ENCODE assay signal across 18 cellular contexts in genomic region chr14:86852530-86852929, GRCh38.
DNase-seq lines count a peak whose midpoint lies in the region; ATAC-seq and TF ChIP-seq lines count a peak whose summit lies in the region.
"Had no signal": no experiment of that assay in that cellular context is flagged by ENCODE, and none has a peak within 500 bp of the region (broad histone marks: within the 10 kb centered on the region; RNA-seq: fewer than 3 reads in every experiment).

No MANE protein-coding gene starts in this region.

- no peak overlapping the region for H3K9ac ChIP-seq in adipocyte (ENCODE audit: low read length)

- ATAC-seq in GM18502 (IDR thresholded peaks at IDR 0.05; ENCODE audit: poor library complexity, unreplicated experiment) (no peak), HG03095 (IDR thresholded peaks at IDR 0.05; ENCODE audit: unreplicated experiment) (no peak)
- ATAC-seq: Right ventricle myocardium inferior had no signal

- H3K36me3 ChIP-seq in adipocyte (ENCODE audit: control insufficient read depth, insufficient read depth, low read length, severe bottlenecking): no peaks in the 10 kb centered on the region
- H3K36me3 ChIP-seq: BE2C had no signal

- no peak overlapping the region for H3K27ac ChIP-seq in AG04450 (ENCODE audit: low read depth, low read length)
- H3K27ac ChIP-seq: SK-N-MC had no signal

- CTCF ChIA-PET in AG04450 (lab: Charles Lee): no interaction called here

- no peaks in the 10 kb centered on the region for H3K27me3 ChIP-seq in AG04450 (ENCODE audit: control insufficient read depth, insufficient read depth, low read length)
- H3K27me3 ChIP-seq in adipocyte (replicated peaks; ENCODE audit: control insufficient read depth, insufficient read depth, low read length): no peaks in the 10 kb centered on the region
- H3K27me3 ChIP-seq: BE2C had no signal

- TF ChIP-seq CTCF in AG04450 (IDR thresholded peaks at IDR 0.05; ENCODE audit: low read depth, low read length) (no peak), foreskin fibroblast (IDR thresholded peaks at IDR 0.05; ENCODE audit: low read depth, low read length) (no peak)

- DNase-seq in AG04450 (ENCODE audit: low read depth, low spot score) (peak; percentile 42), GM03348 (ENCODE audit: low spot score) (peak; percentile 26), adipocyte (ENCODE audit: low read depth) (peak; percentile 48), foreskin fibroblast (peak; percentile 24 to 72), NCI-H1105 treated with DMSO at 0.1 percent for 48 hours (lab: John Stamatoyannopoulos, UW) (no peak), COLO829 (ENCODE audit: low spot score) (no peak)
- DNase-seq: BE2C; CD8-positive, alpha-beta memory T cell; Kasumi-1; NCI-H1417 treated with DMSO at 0.1 percent for 48 hours; NCI-H2029; NCI-H2171 treated with DMSO at 0.1 percent for 48 hours; NCI-H510A; NCI-H82 had no signal

- POLR2A ChIA-PET in AG04450 (lab: Yijun Ruan, JAX): interaction anchor here (1.0 to 1.2 kb wide), 3 partner anchors 54 to 75 kb away, joined by 3 to 7 read pairs (median 4); no protein-coding TSS in a partner anchor

- peaks cover 3% of the 10 kb centered on the region for H3K4me1 ChIP-seq in adipocyte (ENCODE audit: control insufficient read depth, insufficient read depth, low read length)
- H3K4me1 ChIP-seq: BE2C had no signal

- H3K4me3 ChIP-seq in AG04450 (ENCODE audit: low read depth, low read length): no peak overlapping the region
- H3K4me3 ChIP-seq in adipocyte (ENCODE audit: low read length): no peak overlapping the region
- H3K4me3 ChIP-seq in foreskin fibroblast (ENCODE audit: low read depth in 1 of 2, low read length in 2 of 2): no peak overlapping the region
- H3K4me3 ChIP-seq: SK-N-MC had no signal

- H3K9me3 ChIP-seq in AG04450 (ENCODE audit: control insufficient read depth, insufficient read depth, low read length) (no peaks in the 10 kb centered on the region), adipocyte (ENCODE audit: control insufficient read depth, low read length) (no peaks in the 10 kb centered on the region)
- H3K9me3 ChIP-seq: BE2C had no signal

Comparison
In these comparisons a context has a peak if more than half of its experiments do, and no peak if none do; other contexts are left out.
1. DNase-seq: peak in AG04450 (single experiment), GM03348 (single experiment), adipocyte (single experiment) and foreskin fibroblast (2 of 2); none in NCI-H1105 treated with DMSO at 0.1 percent for 48 hours (single experiment) and COLO829 (single experiment).